ENCODE assay signal across 27 cellular contexts in genomic region chr3:132230156-132231000, GRCh38.
"Had no signal": no experiment of that assay in that cellular context is flagged by ENCODE, and none has a peak within 500 bp of the region (broad histone marks: within the 10 kb centered on the region; RNA-seq: fewer than 3 reads in every experiment).

No MANE protein-coding gene starts in this region.

- H3K4me3 Mint-ChIP-seq: immature natural killer cell; naive thymus-derived CD4-positive, alpha-beta T cell; natural killer cell treated with Interleukin-12 subunit alpha and Interleukin-12 subunit beta and Interleukin-15 and Interleukin-18, amount 100 ng/mL, for 72 hours; stimulated activated naive B cell treated with anti-CD40 and anti-IgM and Interleukin-4, amounts not matched to agents 10 μg/mL and 1 μg/mL and 100 μg/mL, for 72 hours; stimulated activated naive CD8-positive, alpha-beta T cell treated with anti-CD3 and anti-CD28 coated beads, Interleukin-15, Interleukin-2, amounts not matched to agents 100 ng/mL and 50 ng/mL, for 24 hours had no signal

- H3K9me3 Mint-ChIP-seq: naive thymus-derived CD4-positive, alpha-beta T cell; natural killer cell treated with Interleukin-12 subunit alpha and Interleukin-12 subunit beta and Interleukin-15 and Interleukin-18, amount 100 ng/mL, for 72 hours; stimulated activated naive B cell treated with anti-CD40 and anti-IgM and Interleukin-4, amounts not matched to agents 10 μg/mL and 1 μg/mL and 100 μg/mL, for 72 hours; stimulated activated naive CD8-positive, alpha-beta T cell treated with anti-CD3 and anti-CD28 coated beads, Interleukin-15, Interleukin-2, amounts not matched to agents 100 ng/mL and 50 ng/mL, for 24 hours had no signal

- H3K27me3 Mint-ChIP-seq: stimulated activated naive CD8-positive, alpha-beta T cell treated with anti-CD3 and anti-CD28 coated beads, Interleukin-15, Interleukin-2, amounts not matched to agents 100 ng/mL and 50 ng/mL, for 24 hours had no signal

- H3K36me3 ChIP-seq: heart left ventricle, left ventricle myocardium inferior, pancreas, prostate gland, tibial nerve, upper lobe of left lung, vagina had no signal

- H3K27ac Mint-ChIP-seq: immature natural killer cell; naive thymus-derived CD4-positive, alpha-beta T cell; natural killer cell treated with Interleukin-12 subunit alpha and Interleukin-12 subunit beta and Interleukin-15 and Interleukin-18, amount 100 ng/mL, for 72 hours; stimulated activated naive B cell treated with anti-CD40 and anti-IgM and Interleukin-4, amounts not matched to agents 10 μg/mL and 1 μg/mL and 100 μg/mL, for 72 hours; stimulated activated naive CD8-positive, alpha-beta T cell treated with anti-CD3 and anti-CD28 coated beads, Interleukin-15, Interleukin-2, amounts not matched to agents 100 ng/mL and 50 ng/mL, for 24 hours had no signal

- H3K27ac ChIP-seq: heart left ventricle, left ventricle myocardium inferior, pancreas, tibial nerve, upper lobe of left lung, vagina had no signal

- H3K4me1 Mint-ChIP-seq: immature natural killer cell; naive thymus-derived CD4-positive, alpha-beta T cell; stimulated activated naive B cell treated with anti-CD40 and anti-IgM and Interleukin-4, amounts not matched to agents 10 μg/mL and 1 μg/mL and 100 μg/mL, for 72 hours had no signal

- H3K4me3 ChIP-seq: heart left ventricle, left ventricle myocardium inferior, lung, mucosa of descending colon, pancreas, prostate gland, skin epidermis, tibial nerve, upper lobe of left lung, vagina had no signal

- H3K4me1 ChIP-seq: left ventricle myocardium inferior, pancreas, prostate gland, tibial nerve, vagina had no signal

- ATAC-seq: mucosa of descending colon; naive thymus-derived CD4-positive, alpha-beta T cell; natural killer cell treated with Interleukin-12 subunit alpha and Interleukin-12 subunit beta and Interleukin-15 and Interleukin-18, amount 100 ng/mL, for 72 hours; pancreas; right cardiac atrium; sciatic nerve; stimulated activated naive B cell treated with anti-CD40 and anti-IgM and Interleukin-4, amounts not matched to agents 10 μg/mL and 1 μg/mL and 100 μg/mL, for 72 hours had no signal

- H3K9me3 ChIP-seq: heart left ventricle, left ventricle myocardium inferior, mucosa of descending colon, pancreas, prostate gland, tibial nerve, upper lobe of left lung, vagina had no signal

- H3K36me3 Mint-ChIP-seq: immature natural killer cell; naive thymus-derived CD4-positive, alpha-beta T cell; natural killer cell treated with Interleukin-12 subunit alpha and Interleukin-12 subunit beta and Interleukin-15 and Interleukin-18, amount 100 ng/mL, for 72 hours; stimulated activated naive B cell treated with anti-CD40 and anti-IgM and Interleukin-4, amounts not matched to agents 10 μg/mL and 1 μg/mL and 100 μg/mL, for 72 hours had no signal

- DNase-seq: heart left ventricle; hypothalamus; immature natural killer cell; kidney; left ventricle myocardium inferior; midbrain; mucosa of descending colon; naive thymus-derived CD4-positive, alpha-beta T cell; pancreas; posterior cingulate gyrus; retina; right cardiac atrium; stimulated activated CD4-positive, alpha-beta T cell treated with anti-CD3 and anti-CD28 coated beads, Interleukin-12 subunit alpha, Interleukin-12 subunit beta, amount 100 ng/mL, for 4 hours; stimulated activated CD4-positive, alpha-beta T cell treated with anti-CD3 and anti-CD28 coated beads, Interleukin-15, amount 100 ng/mL, for 24 hours; stimulated activated CD4-positive, alpha-beta T cell treated with anti-CD3 and anti-CD28 coated beads, Interleukin-2, amount 100 ng/mL, for 24 hours; stimulated activated CD4-positive, alpha-beta T cell treated with anti-CD3 and anti-CD28 coated beads, Interleukin-4, amount 100 ng/mL, for 1 hour; stimulated activated naive B cell treated with anti-CD40 and anti-IgM and Interleukin-4, amounts not matched to agents 10 μg/mL and 1 μg/mL and 100 μg/mL, for 72 hours; substantia nigra; upper lobe of left lung had no signal

- H3K27me3 ChIP-seq: heart left ventricle, pancreas, tibial nerve, upper lobe of left lung, vagina had no signal
